Comparison of ENCODE assay signal across 1 cellular context in the genomic region with DNA sequence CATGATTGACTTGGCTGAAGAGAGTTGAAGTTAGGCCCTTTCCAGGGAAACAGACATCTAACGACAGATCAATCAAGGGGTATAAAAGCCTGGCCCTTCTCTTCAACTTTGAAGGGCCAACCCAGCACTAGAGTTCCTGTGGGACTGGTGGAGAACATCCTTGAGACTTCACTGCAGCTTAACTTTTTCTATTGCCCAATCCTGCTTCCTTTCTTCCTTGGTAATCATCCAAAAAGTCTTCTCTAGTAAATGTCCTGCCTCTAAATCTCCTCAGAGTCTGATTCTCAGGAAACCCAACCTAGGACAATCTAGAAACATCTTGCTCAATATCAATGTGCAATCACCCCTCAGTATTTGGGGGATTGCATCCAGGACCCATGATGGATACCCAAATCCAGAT.
TF ChIP-seq lines count a peak whose summit lies in the region.

No MANE protein-coding gene starts in this region.

TF ChIP-seq in GM23338, 12 proteins besides CTCF, POLR2A, EP300 and RAD21 (continued from another document):
- TF ChIP-seq, protein P1, sequence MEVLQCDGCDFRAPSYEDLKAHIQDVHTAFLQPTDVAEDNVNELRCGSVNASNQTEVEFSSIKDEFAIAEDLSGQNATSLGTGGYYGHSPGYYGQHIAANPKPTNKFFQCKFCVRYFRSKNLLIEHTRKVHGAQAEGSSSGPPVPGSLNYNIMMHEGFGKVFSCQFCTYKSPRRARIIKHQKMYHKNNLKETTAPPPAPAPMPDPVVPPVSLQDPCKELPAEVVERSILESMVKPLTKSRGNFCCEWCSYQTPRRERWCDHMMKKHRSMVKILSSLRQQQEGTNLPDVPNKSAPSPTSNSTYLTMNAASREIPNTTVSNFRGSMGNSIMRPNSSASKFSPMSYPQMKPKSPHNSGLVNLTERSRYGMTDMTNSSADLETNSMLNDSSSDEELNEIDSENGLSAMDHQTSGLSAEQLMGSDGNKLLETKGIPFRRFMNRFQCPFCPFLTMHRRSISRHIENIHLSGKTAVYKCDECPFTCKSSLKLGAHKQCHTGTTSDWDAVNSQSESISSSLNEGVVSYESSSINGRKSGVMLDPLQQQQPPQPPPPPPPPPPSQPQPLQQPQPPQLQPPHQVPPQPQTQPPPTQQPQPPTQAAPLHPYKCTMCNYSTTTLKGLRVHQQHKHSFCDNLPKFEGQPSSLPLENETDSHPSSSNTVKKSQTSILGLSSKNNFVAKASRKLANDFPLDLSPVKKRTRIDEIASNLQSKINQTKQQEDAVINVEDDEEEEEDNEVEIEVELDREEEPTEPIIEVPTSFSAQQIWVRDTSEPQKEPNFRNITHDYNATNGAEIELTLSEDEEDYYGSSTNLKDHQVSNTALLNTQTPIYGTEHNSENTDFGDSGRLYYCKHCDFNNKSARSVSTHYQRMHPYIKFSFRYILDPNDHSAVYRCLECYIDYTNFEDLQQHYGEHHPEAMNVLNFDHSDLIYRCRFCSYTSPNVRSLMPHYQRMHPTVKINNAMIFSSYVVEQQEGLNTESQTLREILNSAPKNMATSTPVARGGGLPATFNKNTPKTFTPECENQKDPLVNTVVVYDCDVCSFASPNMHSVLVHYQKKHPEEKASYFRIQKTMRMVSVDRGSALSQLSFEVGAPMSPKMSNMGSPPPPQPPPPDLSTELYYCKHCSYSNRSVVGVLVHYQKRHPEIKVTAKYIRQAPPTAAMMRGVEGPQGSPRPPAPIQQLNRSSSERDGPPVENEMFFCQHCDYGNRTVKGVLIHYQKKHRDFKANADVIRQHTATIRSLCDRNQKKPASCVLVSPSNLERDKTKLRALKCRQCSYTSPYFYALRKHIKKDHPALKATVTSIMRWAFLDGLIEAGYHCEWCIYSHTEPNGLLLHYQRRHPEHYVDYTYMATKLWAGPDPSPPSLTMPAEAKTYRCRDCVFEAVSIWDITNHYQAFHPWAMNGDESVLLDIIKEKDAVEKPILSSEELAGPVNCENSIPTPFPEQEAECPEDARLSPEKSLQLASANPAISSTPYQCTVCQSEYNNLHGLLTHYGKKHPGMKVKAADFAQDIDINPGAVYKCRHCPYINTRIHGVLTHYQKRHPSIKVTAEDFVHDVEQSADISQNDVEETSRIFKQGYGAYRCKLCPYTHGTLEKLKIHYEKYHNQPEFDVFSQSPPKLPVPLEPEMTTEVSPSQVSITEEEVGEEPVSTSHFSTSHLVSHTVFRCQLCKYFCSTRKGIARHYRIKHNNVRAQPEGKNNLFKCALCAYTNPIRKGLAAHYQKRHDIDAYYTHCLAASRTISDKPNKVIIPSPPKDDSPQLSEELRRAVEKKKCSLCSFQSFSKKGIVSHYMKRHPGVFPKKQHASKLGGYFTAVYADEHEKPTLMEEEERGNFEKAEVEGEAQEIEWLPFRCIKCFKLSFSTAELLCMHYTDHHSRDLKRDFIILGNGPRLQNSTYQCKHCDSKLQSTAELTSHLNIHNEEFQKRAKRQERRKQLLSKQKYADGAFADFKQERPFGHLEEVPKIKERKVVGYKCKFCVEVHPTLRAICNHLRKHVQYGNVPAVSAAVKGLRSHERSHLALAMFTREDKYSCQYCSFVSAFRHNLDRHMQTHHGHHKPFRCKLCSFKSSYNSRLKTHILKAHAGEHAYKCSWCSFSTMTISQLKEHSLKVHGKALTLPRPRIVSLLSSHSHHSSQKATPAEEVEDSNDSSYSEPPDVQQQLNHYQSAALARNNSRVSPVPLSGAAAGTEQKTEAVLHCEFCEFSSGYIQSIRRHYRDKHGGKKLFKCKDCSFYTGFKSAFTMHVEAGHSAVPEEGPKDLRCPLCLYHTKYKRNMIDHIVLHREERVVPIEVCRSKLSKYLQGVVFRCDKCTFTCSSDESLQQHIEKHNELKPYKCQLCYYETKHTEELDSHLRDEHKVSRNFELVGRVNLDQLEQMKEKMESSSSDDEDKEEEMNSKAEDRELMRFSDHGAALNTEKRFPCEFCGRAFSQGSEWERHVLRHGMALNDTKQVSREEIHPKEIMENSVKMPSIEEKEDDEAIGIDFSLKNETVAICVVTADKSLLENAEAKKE (CRISPR knock-in tag; IDR thresholded peaks at IDR 0.05) = no peak
- TF ChIP-seq, protein P2, sequence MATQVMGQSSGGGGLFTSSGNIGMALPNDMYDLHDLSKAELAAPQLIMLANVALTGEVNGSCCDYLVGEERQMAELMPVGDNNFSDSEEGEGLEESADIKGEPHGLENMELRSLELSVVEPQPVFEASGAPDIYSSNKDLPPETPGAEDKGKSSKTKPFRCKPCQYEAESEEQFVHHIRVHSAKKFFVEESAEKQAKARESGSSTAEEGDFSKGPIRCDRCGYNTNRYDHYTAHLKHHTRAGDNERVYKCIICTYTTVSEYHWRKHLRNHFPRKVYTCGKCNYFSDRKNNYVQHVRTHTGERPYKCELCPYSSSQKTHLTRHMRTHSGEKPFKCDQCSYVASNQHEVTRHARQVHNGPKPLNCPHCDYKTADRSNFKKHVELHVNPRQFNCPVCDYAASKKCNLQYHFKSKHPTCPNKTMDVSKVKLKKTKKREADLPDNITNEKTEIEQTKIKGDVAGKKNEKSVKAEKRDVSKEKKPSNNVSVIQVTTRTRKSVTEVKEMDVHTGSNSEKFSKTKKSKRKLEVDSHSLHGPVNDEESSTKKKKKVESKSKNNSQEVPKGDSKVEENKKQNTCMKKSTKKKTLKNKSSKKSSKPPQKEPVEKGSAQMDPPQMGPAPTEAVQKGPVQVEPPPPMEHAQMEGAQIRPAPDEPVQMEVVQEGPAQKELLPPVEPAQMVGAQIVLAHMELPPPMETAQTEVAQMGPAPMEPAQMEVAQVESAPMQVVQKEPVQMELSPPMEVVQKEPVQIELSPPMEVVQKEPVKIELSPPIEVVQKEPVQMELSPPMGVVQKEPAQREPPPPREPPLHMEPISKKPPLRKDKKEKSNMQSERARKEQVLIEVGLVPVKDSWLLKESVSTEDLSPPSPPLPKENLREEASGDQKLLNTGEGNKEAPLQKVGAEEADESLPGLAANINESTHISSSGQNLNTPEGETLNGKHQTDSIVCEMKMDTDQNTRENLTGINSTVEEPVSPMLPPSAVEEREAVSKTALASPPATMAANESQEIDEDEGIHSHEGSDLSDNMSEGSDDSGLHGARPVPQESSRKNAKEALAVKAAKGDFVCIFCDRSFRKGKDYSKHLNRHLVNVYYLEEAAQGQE (IDR thresholded peaks at IDR 0.05; ENCODE audit: unreplicated experiment) = no peak
- no peak for TF ChIP-seq EZH2phosphoT487 (IDR thresholded peaks at IDR 0.05; ENCODE audit: unreplicated experiment)
- no peak for TF ChIP-seq POLR2AphosphoS5 (IDR thresholded peaks at IDR 0.05; ENCODE audit: low read depth)
- TF ChIP-seq ZNF114 (CRISPR knock-in tag; IDR thresholded peaks at IDR 0.05) = no peak
- no peak for TF ChIP-seq STAT1 (IDR thresholded peaks at IDR 0.05; ENCODE audit: unreplicated experiment)
- TF ChIP-seq ZNF331 (CRISPR knock-in tag; IDR thresholded peaks at IDR 0.05; ENCODE audit: low read depth) = no peak
- no peak for TF ChIP-seq NANOG (IDR thresholded peaks at IDR 0.05; ENCODE audit: borderline replicate concordance)
